ENCODE assay signal across 12 cellular contexts in the genomic region with DNA sequence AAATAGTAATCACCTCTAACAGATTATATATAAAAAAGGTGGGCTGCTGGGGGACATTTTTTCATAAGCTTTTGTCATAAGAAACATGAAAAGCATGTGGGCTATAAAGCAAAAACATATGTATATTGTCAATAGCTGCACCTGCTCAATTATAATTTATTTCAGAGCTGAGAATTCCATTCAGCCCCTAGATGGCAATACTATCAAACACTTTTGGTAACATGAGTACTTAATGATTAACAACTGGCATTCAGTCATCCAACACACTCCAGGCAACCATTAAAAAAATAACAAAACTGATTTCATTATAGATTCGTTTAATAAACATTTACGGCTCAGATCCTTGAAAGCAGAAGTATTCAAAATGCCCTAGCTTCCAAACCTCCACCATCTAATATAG.
DNase-seq lines count a peak whose midpoint lies in the region; FAIRE-seq and TF ChIP-seq lines count a peak whose summit lies in the region.
"Had no signal": no experiment of that assay in that cellular context is flagged by ENCODE, and none has a peak within 500 bp of the region (broad histone marks: within the 10 kb centered on the region; RNA-seq: fewer than 3 reads in every experiment).

No MANE protein-coding gene starts in this region.

- FAIRE-seq in D721Med (lab: Jason Lieb, UNC) (no peak), RCC 7860 (lab: Jason Lieb, UNC) (peak; percentile 50), kidney (lab: Jason Lieb, UNC) (peak; percentile 76)
- FAIRE-seq: colon had no signal

- no peaks in the 10 kb centered on the region for H3K36me3 ChIP-seq in kidney (ENCODE audit: control insufficient read depth in 1 of 2, insufficient read depth in 2 of 2, low read length in 2 of 2)

- no peak overlapping the region for H3K9ac ChIP-seq in kidney (ENCODE audit: low read length in 2 of 2)

- TF ChIP-seq CTCF in D721Med (IDR thresholded peaks at IDR 0.05; ENCODE audit: insufficient read depth, missing control alignments) (peak; percentile 47), kidney (IDR thresholded peaks at IDR 0.05; ENCODE audit: borderline replicate concordance, extremely low read depth, insufficient read depth) (peak; percentile 29), dorsolateral prefrontal cortex (IDR thresholded peaks at IDR 0.05 in 54 of 56, conservative IDR thresholded peaks at IDR 0.05 in 2 of 56; ENCODE audit: low read depth in 1 of 56, partially characterized antibody in 56 of 56) (peak in 17 of 56 donors; percentile 5 to 46 (median 19)), osteocyte (IDR thresholded peaks at IDR 0.05) (no peak)

- peaks cover 0 to 15% (median 0%) of the 10 kb centered on the region in 45 donors for H3K27me3 ChIP-seq in dorsolateral prefrontal cortex

- H3K4me3 ChIP-seq in kidney (ENCODE audit: low read length in 2 of 2) = no peak overlapping the region
- H3K4me3 ChIP-seq in dorsolateral prefrontal cortex = no peak overlapping the region

- H3K4me1 ChIP-seq in kidney (ENCODE audit: control insufficient read depth in 1 of 2, insufficient read depth in 1 of 2, low read depth in 1 of 2, low read length in 2 of 2) = no peaks in the 10 kb centered on the region

- intact Hi-C loops in kidney (cut with DNase I) (no loop called here), dorsolateral prefrontal cortex (cut with DNase I) (no loop called here)

- H3K4me3 Mint-ChIP-seq in osteocyte (ENCODE audit: unreplicated experiment) = no peak overlapping the region
- H3K4me3 Mint-ChIP-seq: activated T-helper 1 cell treated with anti-CD3 and anti-CD28 coated beads, Interleukin-12 subunit alpha, Interleukin-12 subunit beta, Interleukin-2, Interleukin-4 antibody, amounts not matched to agents 30 ng/mL and 10 ng/mL and 1 ng/mL, durations not matched to agents 14 hours and 24 hours and 36 hours; nephron progenitor cell had no signal

- DNase-seq in D721Med (ENCODE audit: insufficient read length, low spot score) (no peak), NCI-H1105 (lab: John Stamatoyannopoulos, UW) (peak; percentile 63), RCC 7860 (ENCODE audit: low spot score) (peak; percentile 14), kidney (no peak), cortex of kidney (lab: John Stamatoyannopoulos, UW) (no peak), dorsolateral prefrontal cortex (no peak), osteocyte (ENCODE audit: extremely low spot score, unreplicated experiment) (no peak), EL (no peak)
- DNase-seq: nephron progenitor cell, trophoblast cell had no signal

- H3K4me1 Mint-ChIP-seq in osteocyte (ENCODE audit: unreplicated experiment) = no peaks in the 10 kb centered on the region
- H3K4me1 Mint-ChIP-seq: nephron progenitor cell had no signal

- H3K27me3 Mint-ChIP-seq in osteocyte (ENCODE audit: unreplicated experiment) = peaks cover 15% of the 10 kb centered on the region

- no peaks in the 10 kb centered on the region for H3K9me3 ChIP-seq in kidney (ENCODE audit: control insufficient read depth in 1 of 2, low read length in 2 of 2)

- H3K9me3 Mint-ChIP-seq in osteocyte (ENCODE audit: unreplicated experiment) = no peaks in the 10 kb centered on the region
- H3K9me3 Mint-ChIP-seq: activated T-helper 1 cell treated with anti-CD3 and anti-CD28 coated beads, Interleukin-12 subunit alpha, Interleukin-12 subunit beta, Interleukin-2, Interleukin-4 antibody, amounts not matched to agents 30 ng/mL and 10 ng/mL and 1 ng/mL, durations not matched to agents 14 hours and 24 hours and 36 hours; nephron progenitor cell had no signal

- no peak overlapping the region for H3K27ac ChIP-seq in kidney (ENCODE audit: low read depth in 2 of 2, low read length in 2 of 2)
- no peak overlapping the region for H3K27ac ChIP-seq in dorsolateral prefrontal cortex

- H3K27ac Mint-ChIP-seq in osteocyte (ENCODE audit: unreplicated experiment) = no peak overlapping the region
- H3K27ac Mint-ChIP-seq: activated T-helper 1 cell treated with anti-CD3 and anti-CD28 coated beads, Interleukin-12 subunit alpha, Interleukin-12 subunit beta, Interleukin-2, Interleukin-4 antibody, amounts not matched to agents 30 ng/mL and 10 ng/mL and 1 ng/mL, durations not matched to agents 14 hours and 24 hours and 36 hours; nephron progenitor cell had no signal

- H3K36me3 Mint-ChIP-seq in osteocyte (ENCODE audit: unreplicated experiment) = no peaks in the 10 kb centered on the region

Comparison
In these comparisons a context has a peak if more than half of its experiments do, and no peak if none do; other contexts are left out.
1. DNase-seq: peak in NCI-H1105 (single experiment) and RCC 7860 (single experiment); none in D721Med (single experiment), kidney (single experiment), cortex of kidney (single experiment), dorsolateral prefrontal cortex (0 of 10), osteocyte (single experiment) and EL (single experiment).